20 cellular contexts compared by ENCODE assay signal in the genomic region with DNA sequence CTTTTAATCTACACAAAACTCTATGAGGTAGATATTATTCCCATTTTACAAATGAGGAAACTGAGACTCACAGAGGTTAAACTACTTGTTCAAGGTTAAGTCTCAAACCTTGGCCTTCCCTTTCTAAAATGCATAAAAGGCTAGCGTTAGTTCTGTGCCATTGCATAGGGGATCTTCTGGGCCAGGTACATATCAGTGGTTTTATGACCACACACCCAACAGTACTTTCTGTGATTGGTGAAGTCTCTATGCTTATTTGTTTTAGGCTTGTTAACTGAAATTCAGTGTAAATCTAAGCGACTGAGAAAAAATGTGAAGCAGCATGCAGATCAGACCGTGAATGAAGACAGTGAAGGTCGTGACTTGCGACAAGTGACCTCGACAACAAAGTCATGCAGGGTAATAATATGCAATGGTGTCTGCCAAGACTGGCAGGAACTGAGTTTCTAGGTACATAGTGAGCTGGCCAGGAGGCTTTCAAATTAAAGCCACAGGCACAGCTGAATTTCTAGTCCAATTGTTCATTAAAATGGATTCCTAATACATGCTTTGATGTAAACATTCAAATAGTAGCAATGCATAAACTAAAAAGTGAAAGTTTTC. TPM values are rescaled to one million over a fixed set of nuclear protein-coding genes. Genes with fewer than 3 reads are reported as not detected.
"Had no signal": no experiment of that assay in that cellular context is flagged by ENCODE, and none has a peak within 500 bp of the region (broad histone marks: within the 10 kb centered on the region; RNA-seq: fewer than 3 reads in every experiment).

No MANE protein-coding gene starts in this region.

- H3K27me3 ChIP-seq: MG63, SJSA1 had no signal

- H3K4me1 ChIP-seq: SJSA1 had no signal

- H3K9me3 ChIP-seq: MG63, SJSA1 had no signal

- H3K36me3 ChIP-seq: MG63, SJSA1 had no signal

- DNase-seq: KBM-7, MG63, NCI-H1092 treated with DMSO at 0.1 percent for 48 hours, NCI-H1436, NCI-H187, NCI-H2029, NCI-H2081 treated with DMSO at 0.1 percent for 48 hours, NCI-H2171, NCI-H226, NCI-H446, NCI-H510A, NCI-H524 treated with DMSO at 0.1 percent for 48 hours, NCI-H69, NCI-H774, Right ventricle myocardium superior, RPMI8226, SIG-M5 had no signal

- H3K27ac ChIP-seq: SJSA1, SK-N-MC had no signal

- H3K4me3 ChIP-seq: MG63, SJSA1, SK-N-MC had no signal

RNA-seq across cellular contexts. Expression of gene GAS2L3, which starts 38.8 kb away (rescaled TPM):
- total RNA-seq: HT1080 had no signal
